ENCODE assay signal across 30 cellular contexts in genomic region chr19:22286151-22286810, GRCh38. TPM values are rescaled to one million over a fixed set of nuclear protein-coding genes. Genes with fewer than 3 reads are reported as not detected.
A peak's percentile ranks its signal among the peaks of the same experiment; 100 is the strongest.
DNase-seq lines count a peak whose midpoint lies in the region; ATAC-seq, FAIRE-seq and TF ChIP-seq lines count a peak whose summit lies in the region.
"Had no signal": no experiment of that assay in that cellular context is flagged by ENCODE, and none has a peak within 500 bp of the region (broad histone marks: within the 10 kb centered on the region; RNA-seq: fewer than 3 reads in every experiment).

Gene ZNF729, plus strand, starts transcription at chr19:22286441. Its CDS starts 85 bp downstream, at chr19:22286526.

- DNase-seq in heart right ventricle: peak in 1 of 2 donors; percentile 6
- DNase-seq in right atrium auricular region (ENCODE audit: low spot score): no peak
- peak; percentile 10 for DNase-seq in HTR-8/SVneo (ENCODE audit: insufficient read length, low spot score)
- peak; percentile 66 for DNase-seq in left kidney (ENCODE audit: low read depth, low spot score)
- peak; percentile 88 for DNase-seq in testis
- no peak for DNase-seq in stomach
- DNase-seq in T1000 (lab: John Stamatoyannopoulos, UW): no peak
- DNase-seq in NOMO-1 (lab: John Stamatoyannopoulos, UW; ENCODE audit: unreplicated experiment in 2 of 2): no peak
- DNase-seq: activated CD4-positive, alpha-beta T cell treated with anti-CD3 and anti-CD28 coated beads, Interleukin-2, amount 50 U/mL, for 4 hours; activated effector memory CD4-positive, alpha-beta T cell treated with Interleukin-2 at 50 U/mL for 16 hours; activated naive CD8-positive, alpha-beta T cell treated with anti-CD3 and anti-CD28 coated beads, Interleukin-2, amount 10 ng/mL, durations not matched to agents 7 days and 5 days; DMS153; effector CD4-positive, alpha-beta T cell; foreskin fibroblast; GDM1; HCEC 1CT; islet precursor cell; NCI-H187; NCI-H69; occipital lobe; PC-9 had no signal

- H3K4me3 ChIP-seq in heart right ventricle: peak within 1 kb of the TSS in 6 of 10 donors; percentile 14 to 34 (median 32)
- H3K4me3 ChIP-seq in right atrium auricular region: peak within 1 kb of the TSS in 1 of 2 donors; percentile 41
- peak within 1 kb of the TSS; percentile 57 to 69 for H3K4me3 ChIP-seq in testis
- no peak within 1 kb of the TSS for H3K4me3 ChIP-seq in stomach
- H3K4me3 ChIP-seq: PC-9 had no signal

- no peak for FAIRE-seq in HTR-8/SVneo (lab: Jason Lieb, UNC)
- FAIRE-seq: urothelium cell line had no signal

- TF ChIP-seq POLR2A in testis (IDR thresholded peaks at IDR 0.05): no peak
- no peak for TF ChIP-seq POLR2A in stomach (IDR thresholded peaks at IDR 0.05)

- ATAC-seq in heart right ventricle: peak in 4 of 8 donors; percentile 33 to 59 (median 52)
- ATAC-seq: sciatic nerve had no signal

- H3K36me3 ChIP-seq in heart right ventricle: no peaks in the 10 kb centered on the region
- no peaks in the 10 kb centered on the region for H3K36me3 ChIP-seq in right atrium auricular region
- H3K36me3 ChIP-seq in testis (ENCODE audit: low read depth, missing control alignments): no peaks in the 10 kb centered on the region
- no peaks in the 10 kb centered on the region for H3K36me3 ChIP-seq in stomach

- 1 to 2% methylated on average over 32 of the region's 32 CpGs for WGBS in heart right ventricle, 2 donors
- 2 to 7% methylated on average over 18 to 30 of the region's 32 CpGs for WGBS in testis, 2 donors
- 4 to 8% (median 7%) methylated on average over 28 to 32 of the region's 32 CpGs for WGBS in stomach, 5 donors

- H3K27me3 ChIP-seq in heart right ventricle: peaks cover 0 to 33% (median 16%) of the 10 kb centered on the region in 7 donors
- H3K27me3 ChIP-seq in right atrium auricular region: peaks cover 0 to 2% of the 10 kb centered on the region in 2 donors
- no peaks in the 10 kb centered on the region for H3K27me3 ChIP-seq in testis
- peaks cover 0 to 20% (median 0%) of the 10 kb centered on the region in 3 donors for H3K27me3 ChIP-seq in stomach

- H3K27ac ChIP-seq in heart right ventricle (no peak within 1 kb of the TSS), right atrium auricular region (no peak within 1 kb of the TSS), testis (peak within 1 kb of the TSS in 1 of 2 donors; percentile 39), stomach (no peak within 1 kb of the TSS)
- H3K27ac ChIP-seq: PC-9, VCaP had no signal

- H3K9me3 ChIP-seq in heart right ventricle (peaks cover 0 to 69% (median 0%) of the 10 kb centered on the region in 11 donors), right atrium auricular region (peaks cover 0 to 9% of the 10 kb centered on the region in 2 donors), testis (no peaks in the 10 kb centered on the region), stomach (peaks cover 0 to 71% (median 42%) of the 10 kb centered on the region in 4 donors)

- no peak for TF ChIP-seq EP300 in stomach (IDR thresholded peaks at IDR 0.05)

- TF ChIP-seq CTCF in heart right ventricle (IDR thresholded peaks at IDR 0.05) (no peak), right atrium auricular region (IDR thresholded peaks at IDR 0.05) (no peak), testis (IDR thresholded peaks at IDR 0.05) (no peak), stomach (IDR thresholded peaks at IDR 0.05) (no peak)

- intact Hi-C loops in heart right ventricle (cut with DNase I) (no loop called here), testis (cut with DNase I; ENCODE audit: low total_unique reads) (no loop called here), stomach (cut with DNase I; ENCODE audit: low total_unique reads) (no loop called here)

- H3K4me1 ChIP-seq in heart right ventricle (no peaks in the 10 kb centered on the region), right atrium auricular region (no peaks in the 10 kb centered on the region), testis (no peaks in the 10 kb centered on the region), stomach (no peaks in the 10 kb centered on the region)

RNA-seq across cellular contexts. Expression of gene ZNF729, which starts in this region (rescaled TPM):
- not detected for total RNA-seq in heart right ventricle
- polyA plus RNA-seq in heart right ventricle: not detected
- not detected for total RNA-seq in right atrium auricular region
- total RNA-seq in testis: 1 to 10 TPM; 4.3 to 6.2 TPM
- 1.0 TPM for polyA plus RNA-seq in testis (ENCODE audit: insufficient read depth, low read depth, low replicate concordance)
- total RNA-seq in stomach: not detected
- not detected for polyA plus RNA-seq in stomach
- total RNA-seq: activated naive CD8-positive, alpha-beta T cell treated with anti-CD3 and anti-CD28 coated beads, Interleukin-2, amount 10 ng/mL, durations not matched to agents 7 days and 5 days; cerebellum; epithelial cell of proximal tubule; HT-29; occipital lobe; PC-9; sciatic nerve; SK-MEL-5; subcutaneous adipose tissue had no signal
- polyA plus RNA-seq: CD14-positive monocyte had no signal

Comparison
In these comparisons a context has a peak if more than half of its experiments do, and no peak if none do; other contexts are left out.
1. RNA of gene ZNF729 (total RNA-seq): 4.3 to 6.2 TPM in testis; not detected in right atrium auricular region, not detected in heart right ventricle and not detected in stomach; every median in the first group is over 4 times any median in the second.
2. DNase-seq: peak in HTR-8/SVneo (single experiment), left kidney (single experiment) and testis (single experiment); none in right atrium auricular region (single experiment), stomach (single experiment), T1000 (single experiment) and NOMO-1 (0 of 2).
3. H3K4me3 ChIP-seq: peak in heart right ventricle (6 of 10) and testis (2 of 2); none in stomach (0 of 4).